ENCODE assay signal across 26 cellular contexts in genomic region chr17:81690066-81690465, GRCh38. TPM values are rescaled to one million over a fixed set of nuclear protein-coding genes. Genes with fewer than 3 reads are reported as not detected.
DNase-seq lines count a peak whose midpoint lies in the region; ATAC-seq and TF ChIP-seq lines count a peak whose summit lies in the region.
"Had no signal": no experiment of that assay in that cellular context is flagged by ENCODE, and none has a peak within 500 bp of the region (broad histone marks: within the 10 kb centered on the region; RNA-seq: fewer than 3 reads in every experiment).

No MANE protein-coding gene starts in this region.

- H3K4me3 ChIP-seq in BLaER1 = no peak overlapping the region

- no peaks in the 10 kb centered on the region for H3K9me3 Mint-ChIP-seq in activated T-helper 17 cell treated with anti-CD3 and anti-CD28 coated beads, Interleukin-2, amount 50 U/mL, for 72 hours
- H3K9me3 Mint-ChIP-seq in T-helper 2 cell treated with Interferon-gamma antibody and Interleukin-4, amounts not matched to agents 5 μg/mL and 100 μg/mL, for 36 hours = no peaks in the 10 kb centered on the region
- H3K9me3 Mint-ChIP-seq in progenitor cell of endocrine pancreas (ENCODE audit: low read depth) = no peaks in the 10 kb centered on the region
- H3K9me3 Mint-ChIP-seq: CD14-positive monocyte; CD8-positive, alpha-beta memory T cell had no signal

- H3K4me3 Mint-ChIP-seq in activated T-helper 17 cell treated with anti-CD3 and anti-CD28 coated beads, Interleukin-2, amount 50 U/mL, for 72 hours = no peak overlapping the region
- no peak overlapping the region for H3K4me3 Mint-ChIP-seq in T-helper 2 cell treated with Interferon-gamma antibody and Interleukin-4, amounts not matched to agents 5 μg/mL and 100 μg/mL, for 36 hours
- no peak overlapping the region for H3K4me3 Mint-ChIP-seq in progenitor cell of endocrine pancreas (ENCODE audit: low read depth)
- H3K4me3 Mint-ChIP-seq: B cell; CD14-positive monocyte; CD8-positive, alpha-beta memory T cell had no signal

- H4K20me1 ChIP-seq in BLaER1 = peaks cover 99% of the 10 kb centered on the region

- H3K4me2 ChIP-seq in BLaER1 = no peak overlapping the region

- intact Hi-C loops in head of caudate nucleus (cut with DNase I) = no loop called here

- H3K36me3 ChIP-seq in BLaER1 = peaks cover 99% of the 10 kb centered on the region

- H3K4me1 ChIP-seq in BLaER1 = peaks cover 8% of the 10 kb centered on the region

- no peaks in the 10 kb centered on the region for H3K27me3 Mint-ChIP-seq in activated T-helper 17 cell treated with anti-CD3 and anti-CD28 coated beads, Interleukin-2, amount 50 U/mL, for 72 hours
- no peaks in the 10 kb centered on the region for H3K27me3 Mint-ChIP-seq in T-helper 2 cell treated with Interferon-gamma antibody and Interleukin-4, amounts not matched to agents 5 μg/mL and 100 μg/mL, for 36 hours (ENCODE audit: low read depth)
- H3K27me3 Mint-ChIP-seq in progenitor cell of endocrine pancreas = no peaks in the 10 kb centered on the region
- H3K27me3 Mint-ChIP-seq: B cell; CD8-positive, alpha-beta memory T cell had no signal

- H3K27me3 ChIP-seq in BLaER1 = no peaks in the 10 kb centered on the region

- peak overlapping the region; percentile 20 for H3K27ac Mint-ChIP-seq in activated T-helper 17 cell treated with anti-CD3 and anti-CD28 coated beads, Interleukin-2, amount 50 U/mL, for 72 hours
- no peak overlapping the region for H3K27ac Mint-ChIP-seq in T-helper 2 cell treated with Interferon-gamma antibody and Interleukin-4, amounts not matched to agents 5 μg/mL and 100 μg/mL, for 36 hours
- no peak overlapping the region for H3K27ac Mint-ChIP-seq in progenitor cell of endocrine pancreas
- H3K27ac Mint-ChIP-seq: B cell had no signal

- H3K9me3 ChIP-seq in BLaER1 = no peaks in the 10 kb centered on the region

- H3K27ac ChIP-seq in BLaER1 = no peak overlapping the region
- H3K27ac ChIP-seq: 22Rv1, HL-60 had no signal

- H3K9ac ChIP-seq in BLaER1 = 0 out of 2 replicates have a peak overlapping the region, but pooled peaks have one; percentile 15

- peaks cover 7% of the 10 kb centered on the region for H3K4me1 Mint-ChIP-seq in activated T-helper 17 cell treated with anti-CD3 and anti-CD28 coated beads, Interleukin-2, amount 50 U/mL, for 72 hours
- peaks cover 4% of the 10 kb centered on the region for H3K4me1 Mint-ChIP-seq in T-helper 2 cell treated with Interferon-gamma antibody and Interleukin-4, amounts not matched to agents 5 μg/mL and 100 μg/mL, for 36 hours (ENCODE audit: low read depth)
- H3K4me1 Mint-ChIP-seq in progenitor cell of endocrine pancreas (ENCODE audit: low read depth) = no peaks in the 10 kb centered on the region

- peak; percentile 16 for DNase-seq in NCI-H1694 treated with DMSO at 0.1 percent for 48 hours (lab: John Stamatoyannopoulos, UW)
- DNase-seq in NCI-H1694 (lab: John Stamatoyannopoulos, UW) = no peak
- DNase-seq in head of caudate nucleus = peak in 30 of 42 donors; percentile 30 to 78 (median 54)
- no peak for DNase-seq in T-helper 2 cell treated with Interferon-gamma antibody and Interleukin-4, amounts not matched to agents 5 μg/mL and 100 μg/mL, for 36 hours (ENCODE audit: low spot score)
- DNase-seq in progenitor cell of endocrine pancreas (ENCODE audit: low spot score, unreplicated experiment) = no peak
- DNase-seq in Kasumi-1 (lab: John Stamatoyannopoulos, UW) = no peak
- DNase-seq: Calu3; CD8-positive, alpha-beta memory T cell; DMS79 treated with DMSO at 0.1 percent for 48 hours; GF-D8; GOT3; HCEC 1CT; Karpas-422; NCI-H1105 treated with DMSO at 0.1 percent for 48 hours; NCI-H2081; NCI-H226; NCI-H510A; NCI-H69; RPMI8226; SHP77 had no signal

- TF ChIP-seq CTCF in progenitor cell of endocrine pancreas (IDR thresholded peaks at IDR 0.05; ENCODE audit: unreplicated experiment) = no peak

- no peak for ATAC-seq in activated T-helper 17 cell treated with anti-CD3 and anti-CD28 coated beads, Interleukin-2, amount 50 U/mL, for 72 hours (replicated peaks)

- H3K36me3 Mint-ChIP-seq in activated T-helper 17 cell treated with anti-CD3 and anti-CD28 coated beads, Interleukin-2, amount 50 U/mL, for 72 hours (ENCODE audit: low read depth) = peaks cover 76% of the 10 kb centered on the region
- peaks cover 48% of the 10 kb centered on the region for H3K36me3 Mint-ChIP-seq in T-helper 2 cell treated with Interferon-gamma antibody and Interleukin-4, amounts not matched to agents 5 μg/mL and 100 μg/mL, for 36 hours (ENCODE audit: low read depth)
- peaks cover 16% of the 10 kb centered on the region for H3K36me3 Mint-ChIP-seq in progenitor cell of endocrine pancreas (ENCODE audit: insufficient read depth)

RNA-seq across cellular contexts. Expression of gene HGS, which starts 6.3 kb away (rescaled TPM):
- total RNA-seq in activated T-helper 17 cell treated with anti-CD3 and anti-CD28 coated beads, Interleukin-2, amount 50 U/mL, for 72 hours = 100 to 1,000 TPM; 118 to 130 TPM
- 127 and 141 TPM in 2 replicates for total RNA-seq in progenitor cell of endocrine pancreas

RNA-seq across cellular contexts. Expression of gene ARL16, which starts 6.5 kb away (rescaled TPM):
- total RNA-seq in activated T-helper 17 cell treated with anti-CD3 and anti-CD28 coated beads, Interleukin-2, amount 50 U/mL, for 72 hours = 10 to 100 TPM; 12.6 to 20.9 TPM
- 42.1 TPM in 2 replicates for total RNA-seq in progenitor cell of endocrine pancreas

RNA-seq across cellular contexts. Expression of gene MRPL12, which starts 13.1 kb away (rescaled TPM):
- total RNA-seq in activated T-helper 17 cell treated with anti-CD3 and anti-CD28 coated beads, Interleukin-2, amount 50 U/mL, for 72 hours = 100 to 1,000 TPM in 1 of 2 donors, 10 to 100 TPM in 1; 50.7 to 108 TPM
- total RNA-seq in progenitor cell of endocrine pancreas = 63.6 and 63.9 TPM in 2 replicates

RNA-seq across cellular contexts. Expression of gene SLC25A10, which starts 22.0 kb away (rescaled TPM):
- total RNA-seq in activated T-helper 17 cell treated with anti-CD3 and anti-CD28 coated beads, Interleukin-2, amount 50 U/mL, for 72 hours = 10 to 100 TPM; 15.4 to 38.9 TPM
- 36.9 and 40.9 TPM in 2 replicates for total RNA-seq in progenitor cell of endocrine pancreas

RNA-seq across cellular contexts. Expression of gene CCDC137, which starts 23.5 kb away (rescaled TPM):
- 10 to 100 TPM; 29.6 to 48.6 TPM for total RNA-seq in activated T-helper 17 cell treated with anti-CD3 and anti-CD28 coated beads, Interleukin-2, amount 50 U/mL, for 72 hours
- total RNA-seq in progenitor cell of endocrine pancreas = 24.8 and 26.6 TPM in 2 replicates

Comparison
In these comparisons a context has a peak if more than half of its experiments do, and no peak if none do; other contexts are left out.
1. DNase-seq: peak in NCI-H1694 treated with DMSO at 0.1 percent for 48 hours (single experiment) and head of caudate nucleus (30 of 42); none in NCI-H1694 (single experiment), T-helper 2 cell treated with Interferon-gamma antibody and Interleukin-4, amounts not matched to agents 5 μg/mL and 100 μg/mL, for 36 hours (single experiment), progenitor cell of endocrine pancreas (single experiment) and Kasumi-1 (0 of 2).